ENCODE assay signal across 8 cellular contexts in the genomic region with DNA sequence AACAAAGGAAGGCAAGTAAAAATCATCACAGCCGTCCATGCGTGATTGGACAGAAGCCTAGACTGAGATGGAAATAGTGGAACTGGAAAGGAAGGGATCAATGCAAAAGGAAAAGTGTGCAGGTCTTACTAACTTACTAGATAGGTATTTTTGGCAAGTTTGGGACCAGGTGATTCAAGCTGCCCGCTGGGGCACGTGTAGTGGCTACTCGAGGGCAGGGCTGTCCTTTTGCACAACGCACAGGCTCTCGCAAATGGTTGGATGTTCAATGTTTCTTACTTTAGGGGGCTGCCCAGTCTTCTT. TPM values are rescaled to one million over a fixed set of nuclear protein-coding genes. Genes with fewer than 3 reads are reported as not detected.
DNase-seq lines count a peak whose midpoint lies in the region; ATAC-seq and TF ChIP-seq lines count a peak whose summit lies in the region.

No MANE protein-coding gene starts in this region.

- peak overlapping the region; percentile 95 for H3K4me3 ChIP-seq in MG63
- peak overlapping the region; percentile 50 to 99 (median 92) for H3K4me3 ChIP-seq in dorsolateral prefrontal cortex
- H3K4me3 ChIP-seq in neural progenitor cell = peak overlapping the region; percentile 77

- no peak overlapping the region for H3K9ac ChIP-seq in neural progenitor cell

- H3K9me3 Mint-ChIP-seq in CD4-positive, alpha-beta T cell = no peaks in the 10 kb centered on the region
- H3K9me3 Mint-ChIP-seq in neural progenitor cell = no peaks in the 10 kb centered on the region

- ATAC-seq in CD4-positive, alpha-beta T cell (ENCODE audit: poor library complexity) = no peak
- ATAC-seq in GM21381 (IDR thresholded peaks at IDR 0.05; ENCODE audit: unreplicated experiment) = no peak
- ATAC-seq in HG02759 (IDR thresholded peaks at IDR 0.05; ENCODE audit: unreplicated experiment) = no peak

- H3K27me3 Mint-ChIP-seq in CD4-positive, alpha-beta T cell = peaks cover 10% of the 10 kb centered on the region
- no peaks in the 10 kb centered on the region for H3K27me3 Mint-ChIP-seq in neural progenitor cell (ENCODE audit: insufficient read depth, low read depth)

- no peaks in the 10 kb centered on the region for H3K4me1 ChIP-seq in neural progenitor cell

- intact Hi-C loops in CD4-positive, alpha-beta T cell (cut with DNase I, micrococcal nuclease) = loop anchor here in 1 of 2 experiments (1.0 to 5.0 kb wide), 3 partner anchors 156 to 930 kb away; partner anchors contain the start of genes EFCAB7, ITGB3BP, PGM1 and USP1
- intact Hi-C loops in dorsolateral prefrontal cortex (cut with DNase I) = loop anchor here (2.0 to 5.0 kb wide), 2 partner anchors 155 to 156 kb away; partner anchors contain the start of genes EFCAB7 (in 2 of the 2) and ITGB3BP (in 2 of the 2)

- H3K36me3 ChIP-seq in MG63 (peaks cover 4% of the 10 kb centered on the region; the same call in 1 of the 2 replicates), neural progenitor cell (no peaks in the 10 kb centered on the region)

- peaks cover 26% of the 10 kb centered on the region for H3K36me3 Mint-ChIP-seq in CD4-positive, alpha-beta T cell (ENCODE audit: low read depth)
- peaks cover 3% of the 10 kb centered on the region for H3K36me3 Mint-ChIP-seq in neural progenitor cell

- no peaks in the 10 kb centered on the region for H4K20me1 ChIP-seq in neural progenitor cell (ENCODE audit: low read depth)

- peak overlapping the region; percentile 90 for H3K4me3 Mint-ChIP-seq in CD4-positive, alpha-beta T cell
- H3K4me3 Mint-ChIP-seq in neural progenitor cell = peak overlapping the region; percentile 75

- H3K27ac ChIP-seq in CD4-positive, alpha-beta T cell (ENCODE audit: low read depth, low read length) = peak overlapping the region; percentile 52
- H3K27ac ChIP-seq in dorsolateral prefrontal cortex (peak overlapping the region in 51 of 59 donors; percentile 34 to 93 (median 82)), neural progenitor cell (no peak overlapping the region)

- peak overlapping the region; percentile 89 for H2AFZ ChIP-seq in neural progenitor cell (replicated peaks)

- no peak for DNase-seq in CD4-positive, alpha-beta T cell
- DNase-seq in MG63 (no peak), dorsolateral prefrontal cortex (no peak), neural progenitor cell (ENCODE audit: low spot score) (no peak), AML-193 (lab: John Stamatoyannopoulos, UW) (no peak), amniotic stem cell (lab: John Stamatoyannopoulos, UW) (no peak)

- H3K27me3 ChIP-seq in CD4-positive, alpha-beta T cell (ENCODE audit: control insufficient read depth, insufficient read depth, low read length) = no peaks in the 10 kb centered on the region
- H3K27me3 ChIP-seq in MG63 (no peaks in the 10 kb centered on the region), dorsolateral prefrontal cortex (no peaks in the 10 kb centered on the region), neural progenitor cell (peaks cover 11% of the 10 kb centered on the region)

- peak overlapping the region; percentile 70 for H3K4me2 ChIP-seq in neural progenitor cell

- POLR2A ChIA-PET in CD4-positive, alpha-beta T cell (lab: Charles Lee) = no interaction called here

- TF ChIP-seq CTCF in CD4-positive, alpha-beta T cell (IDR thresholded peaks at IDR 0.05) = no peak
- TF ChIP-seq CTCF in dorsolateral prefrontal cortex (IDR thresholded peaks at IDR 0.05 in 54 of 56, conservative IDR thresholded peaks at IDR 0.05 in 2 of 56; ENCODE audit: low read depth in 1 of 56, partially characterized antibody in 56 of 56) (no peak), neural progenitor cell (IDR thresholded peaks at IDR 0.05) (no peak)

- peaks cover 6% of the 10 kb centered on the region for H3F3A ChIP-seq in neural progenitor cell (ENCODE audit: low read depth)

- H3K79me2 ChIP-seq in neural progenitor cell (ENCODE audit: low read depth) = peaks cover 13% of the 10 kb centered on the region

- H3K9me3 ChIP-seq in CD4-positive, alpha-beta T cell (ENCODE audit: control insufficient read depth, low read length) = no peaks in the 10 kb centered on the region
- H3K9me3 ChIP-seq in MG63 (no peaks in the 10 kb centered on the region), neural progenitor cell (ENCODE audit: low read depth) (no peaks in the 10 kb centered on the region)

- H3K27ac Mint-ChIP-seq in CD4-positive, alpha-beta T cell = peak overlapping the region; percentile 57
- H3K27ac Mint-ChIP-seq in neural progenitor cell = no peak overlapping the region

- peaks cover 34% of the 10 kb centered on the region for H3K4me1 Mint-ChIP-seq in CD4-positive, alpha-beta T cell (ENCODE audit: low read depth)
- peaks cover 14% of the 10 kb centered on the region for H3K4me1 Mint-ChIP-seq in neural progenitor cell

- CTCF ChIA-PET in CD4-positive, alpha-beta T cell (lab: Charles Lee) = no interaction called here

RNA-seq across cellular contexts. Expression of gene ALG6, which starts 0.6 kb away (rescaled TPM):
- 10 to 100 TPM; 10.6 to 11.2 TPM for total RNA-seq in CD4-positive, alpha-beta T cell
- 10.4 and 16.3 TPM in 2 replicates for total RNA-seq in MG63 (2014; rRNA removed; shearing (Covaris generic); ENCODE audit: low replicate concordance)
- 10 to 100 TPM in 103 of 120 experiments, 1 to 10 TPM in 17; 6.3 to 21.8 (median 12.7) TPM for total RNA-seq in dorsolateral prefrontal cortex
- total RNA-seq in neural progenitor cell (ENCODE audit: low replicate concordance) = 29.1 and 41.7 TPM in 2 replicates

RNA-seq across cellular contexts. Expression of gene FOXD3, which starts 44.5 kb away (rescaled TPM):
- not detected for total RNA-seq in CD4-positive, alpha-beta T cell
- 0.30 TPM in 1 of 2 replicates, not detected in the other for total RNA-seq in MG63 (2014; rRNA removed; shearing (Covaris generic); ENCODE audit: low replicate concordance)
- total RNA-seq in dorsolateral prefrontal cortex (under 1 TPM in 1 of 120 experiments, not detected in 119; 0.27 TPM), neural progenitor cell (ENCODE audit: low replicate concordance) (0.06 and 0.37 TPM in 2 replicates)
